1 cellular context compared by ENCODE assay signal in the genomic region with DNA sequence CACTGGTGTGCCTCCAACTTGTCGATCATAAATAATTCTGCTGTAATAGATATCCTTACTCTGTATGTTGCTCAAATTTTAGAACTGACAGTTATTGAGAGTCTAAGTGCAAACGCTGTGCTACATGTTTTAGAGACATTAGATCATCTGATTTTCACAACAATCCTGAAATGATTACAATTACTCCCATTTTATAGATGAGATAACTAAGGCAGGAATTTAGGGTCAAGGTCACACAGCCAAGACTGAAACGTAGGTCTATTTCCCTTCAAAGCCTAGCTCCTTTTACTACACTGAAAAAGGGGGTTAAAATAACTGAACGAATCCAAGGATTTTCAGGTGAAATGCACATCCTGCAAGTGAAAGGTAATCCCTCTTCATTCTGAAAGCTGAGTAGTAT.
TF ChIP-seq lines count a peak whose summit lies in the region.

No MANE protein-coding gene starts in this region.

TF ChIP-seq in WTC11, 78 proteins besides CTCF, POLR2A, EP300 and RAD21 (continued from another document):
- TF ChIP-seq PRDM15 (CRISPR knock-in tag; IDR thresholded peaks at IDR 0.05) (no peak), ZNF263 (CRISPR knock-in tag; IDR thresholded peaks at IDR 0.05; ENCODE audit: low read depth) (no peak), ATF2 (CRISPR knock-in tag; IDR thresholded peaks at IDR 0.05; ENCODE audit: borderline replicate concordance, low read depth) (no peak), SMAD3 (CRISPR knock-in tag; IDR thresholded peaks at IDR 0.05; ENCODE audit: borderline replicate concordance) (no peak), CBFB (CRISPR knock-in tag; IDR thresholded peaks at IDR 0.05; ENCODE audit: low read depth) (no peak), FOXJ3 (CRISPR knock-in tag; IDR thresholded peaks at IDR 0.05; ENCODE audit: borderline replicate concordance) (no peak), TP53 (CRISPR knock-in tag; IDR thresholded peaks at IDR 0.05) (no peak)
- TF ChIP-seq, protein P1, sequence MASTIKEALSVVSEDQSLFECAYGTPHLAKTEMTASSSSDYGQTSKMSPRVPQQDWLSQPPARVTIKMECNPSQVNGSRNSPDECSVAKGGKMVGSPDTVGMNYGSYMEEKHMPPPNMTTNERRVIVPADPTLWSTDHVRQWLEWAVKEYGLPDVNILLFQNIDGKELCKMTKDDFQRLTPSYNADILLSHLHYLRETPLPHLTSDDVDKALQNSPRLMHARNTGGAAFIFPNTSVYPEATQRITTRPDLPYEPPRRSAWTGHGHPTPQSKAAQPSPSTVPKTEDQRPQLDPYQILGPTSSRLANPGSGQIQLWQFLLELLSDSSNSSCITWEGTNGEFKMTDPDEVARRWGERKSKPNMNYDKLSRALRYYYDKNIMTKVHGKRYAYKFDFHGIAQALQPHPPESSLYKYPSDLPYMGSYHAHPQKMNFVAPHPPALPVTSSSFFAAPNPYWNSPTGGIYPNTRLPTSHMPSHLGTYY (CRISPR knock-in tag; IDR thresholded peaks at IDR 0.05): no peak
- TF ChIP-seq, protein P2, sequence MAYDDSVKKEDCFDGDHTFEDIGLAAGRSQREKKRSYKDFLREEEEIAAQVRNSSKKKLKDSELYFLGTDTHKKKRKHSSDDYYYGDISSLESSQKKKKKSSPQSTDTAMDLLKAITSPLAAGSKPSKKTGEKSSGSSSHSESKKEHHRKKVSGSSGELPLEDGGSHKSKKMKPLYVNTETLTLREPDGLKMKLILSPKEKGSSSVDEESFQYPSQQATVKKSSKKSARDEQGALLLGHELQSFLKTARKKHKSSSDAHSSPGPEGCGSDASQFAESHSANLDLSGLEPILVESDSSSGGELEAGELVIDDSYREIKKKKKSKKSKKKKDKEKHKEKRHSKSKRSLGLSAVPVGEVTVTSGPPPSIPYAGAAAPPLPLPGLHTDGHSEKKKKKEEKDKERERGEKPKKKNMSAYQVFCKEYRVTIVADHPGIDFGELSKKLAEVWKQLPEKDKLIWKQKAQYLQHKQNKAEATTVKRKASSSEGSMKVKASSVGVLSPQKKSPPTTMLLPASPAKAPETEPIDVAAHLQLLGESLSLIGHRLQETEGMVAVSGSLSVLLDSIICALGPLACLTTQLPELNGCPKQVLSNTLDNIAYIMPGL (CRISPR knock-in tag; IDR thresholded peaks at IDR 0.05): no peak
- TF ChIP-seq, protein P3, sequence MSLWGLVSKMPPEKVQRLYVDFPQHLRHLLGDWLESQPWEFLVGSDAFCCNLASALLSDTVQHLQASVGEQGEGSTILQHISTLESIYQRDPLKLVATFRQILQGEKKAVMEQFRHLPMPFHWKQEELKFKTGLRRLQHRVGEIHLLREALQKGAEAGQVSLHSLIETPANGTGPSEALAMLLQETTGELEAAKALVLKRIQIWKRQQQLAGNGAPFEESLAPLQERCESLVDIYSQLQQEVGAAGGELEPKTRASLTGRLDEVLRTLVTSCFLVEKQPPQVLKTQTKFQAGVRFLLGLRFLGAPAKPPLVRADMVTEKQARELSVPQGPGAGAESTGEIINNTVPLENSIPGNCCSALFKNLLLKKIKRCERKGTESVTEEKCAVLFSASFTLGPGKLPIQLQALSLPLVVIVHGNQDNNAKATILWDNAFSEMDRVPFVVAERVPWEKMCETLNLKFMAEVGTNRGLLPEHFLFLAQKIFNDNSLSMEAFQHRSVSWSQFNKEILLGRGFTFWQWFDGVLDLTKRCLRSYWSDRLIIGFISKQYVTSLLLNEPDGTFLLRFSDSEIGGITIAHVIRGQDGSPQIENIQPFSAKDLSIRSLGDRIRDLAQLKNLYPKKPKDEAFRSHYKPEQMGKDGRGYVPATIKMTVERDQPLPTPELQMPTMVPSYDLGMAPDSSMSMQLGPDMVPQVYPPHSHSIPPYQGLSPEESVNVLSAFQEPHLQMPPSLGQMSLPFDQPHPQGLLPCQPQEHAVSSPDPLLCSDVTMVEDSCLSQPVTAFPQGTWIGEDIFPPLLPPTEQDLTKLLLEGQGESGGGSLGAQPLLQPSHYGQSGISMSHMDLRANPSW (CRISPR knock-in tag; conservative IDR thresholded peaks at IDR 0.05; ENCODE audit: low read depth): no peak
TF ChIP-seq in WTC11: peak in this region for 0.
